ENCODE assay signal across 29 cellular contexts in the genomic region with DNA sequence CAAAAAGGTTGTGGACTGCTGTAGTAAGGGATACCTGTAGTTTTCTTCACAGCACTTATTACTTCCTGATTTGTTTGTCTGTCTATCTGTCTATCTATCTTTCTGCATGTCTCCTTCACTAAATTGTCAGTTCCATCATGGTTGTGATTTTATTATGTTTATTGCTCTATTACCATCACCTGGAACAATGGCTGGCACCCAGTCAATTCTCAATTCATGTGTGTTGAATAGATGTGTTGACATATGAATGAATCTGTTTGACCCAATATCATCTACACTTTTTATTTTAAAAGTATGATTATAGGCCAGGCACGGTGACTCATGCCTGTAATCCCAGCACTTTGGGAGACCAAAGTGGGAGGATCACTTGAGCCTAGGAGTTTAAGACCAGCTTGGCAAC.
"Had no signal": no experiment of that assay in that cellular context is flagged by ENCODE, and none has a peak within 500 bp of the region (broad histone marks: within the 10 kb centered on the region; RNA-seq: fewer than 3 reads in every experiment).

No MANE protein-coding gene starts in this region.

- H3K27ac Mint-ChIP-seq: dendritic cell treated with granulocyte-macrophage colony-stimulating factor and Interleukin-4, amounts not matched to agents 40 ng/mL and 50 ng/mL, for 4 days; effector memory CD8-positive, alpha-beta T cell; naive thymus-derived CD4-positive, alpha-beta T cell; nephron; neural progenitor cell; progenitor cell of endocrine pancreas; stimulated activated naive B cell treated with anti-CD40 and anti-IgM and Interleukin-4, amounts not matched to agents 10 μg/mL and 1 μg/mL and 100 μg/mL, for 72 hours; stimulated activated naive CD8-positive, alpha-beta T cell treated with anti-CD3 and anti-CD28 coated beads, Interleukin-15, Interleukin-2, amounts not matched to agents 100 ng/mL and 50 ng/mL, for 24 hours had no signal

- ATAC-seq: effector memory CD8-positive, alpha-beta T cell; esophagus mucosa; gastrocnemius medialis; heart left ventricle; left lung; naive thymus-derived CD4-positive, alpha-beta T cell; right lobe of liver; stimulated activated naive B cell treated with anti-CD40 and anti-IgM and Interleukin-4, amounts not matched to agents 10 μg/mL and 1 μg/mL and 100 μg/mL, for 72 hours had no signal

- H3K4me2 ChIP-seq: hepatocyte, neural progenitor cell had no signal

- H3K27me3 Mint-ChIP-seq: dendritic cell treated with granulocyte-macrophage colony-stimulating factor and Interleukin-4, amounts not matched to agents 40 ng/mL and 50 ng/mL, for 4 days; effector memory CD8-positive, alpha-beta T cell; naive thymus-derived CD4-positive, alpha-beta T cell; progenitor cell of endocrine pancreas; stimulated activated naive B cell treated with anti-CD40 and anti-IgM and Interleukin-4, amounts not matched to agents 10 μg/mL and 1 μg/mL and 100 μg/mL, for 72 hours; stimulated activated naive CD8-positive, alpha-beta T cell treated with anti-CD3 and anti-CD28 coated beads, Interleukin-15, Interleukin-2, amounts not matched to agents 100 ng/mL and 50 ng/mL, for 24 hours had no signal

- H3K27me3 ChIP-seq: colonic mucosa, gastrocnemius medialis, heart left ventricle, hepatocyte, left lung, neural progenitor cell, right lobe of liver, tibial nerve, upper lobe of left lung had no signal

- FAIRE-seq: endometrium, kidney, small intestine, urothelium cell line had no signal

- H3K36me3 ChIP-seq: colonic mucosa, gastrocnemius medialis, heart left ventricle, left lung, neural progenitor cell, right lobe of liver, thoracic aorta, upper lobe of left lung had no signal

- H3K4me1 Mint-ChIP-seq: naive thymus-derived CD4-positive, alpha-beta T cell; nephron; neural progenitor cell; stimulated activated naive B cell treated with anti-CD40 and anti-IgM and Interleukin-4, amounts not matched to agents 10 μg/mL and 1 μg/mL and 100 μg/mL, for 72 hours had no signal

- H3K4me3 ChIP-seq: colonic mucosa, gastrocnemius medialis, heart left ventricle, hepatocyte, left lung, neural progenitor cell, right lobe of liver, thoracic aorta, tibial nerve, upper lobe of left lung had no signal

- H3K9ac ChIP-seq: neural progenitor cell, parathyroid adenoma had no signal

- H3K4me1 ChIP-seq: colonic mucosa, gastrocnemius medialis, heart left ventricle, left lung, neural progenitor cell, parathyroid adenoma, right lobe of liver, tibial nerve, upper lobe of left lung had no signal

- DNase-seq: colonic mucosa; effector memory CD8-positive, alpha-beta T cell; foreskin fibroblast; gastrocnemius medialis; heart left ventricle; kidney; left lung; mesendoderm; midbrain; naive thymus-derived CD4-positive, alpha-beta T cell; right lobe of liver; small intestine; stimulated activated CD4-positive, alpha-beta T cell treated with anti-CD3 and anti-CD28 coated beads, Interleukin-15, amount 100 ng/mL, for 24 hours; stimulated activated CD4-positive, alpha-beta T cell treated with anti-CD3 and anti-CD28 coated beads, Interleukin-2, amount 100 ng/mL, for 48 hours; stimulated activated naive B cell treated with anti-CD40 and anti-IgM and Interleukin-4, amounts not matched to agents 10 μg/mL and 1 μg/mL and 100 μg/mL, for 72 hours; upper lobe of left lung had no signal

- H3K27ac ChIP-seq: colonic mucosa, epithelial cell of prostate, gastrocnemius medialis, heart left ventricle, hepatocyte, left lung, neural progenitor cell, parathyroid adenoma, right lobe of liver, thoracic aorta, tibial nerve, upper lobe of left lung had no signal

- H3K79me2 ChIP-seq: hepatocyte, parathyroid adenoma had no signal

- H3K4me3 Mint-ChIP-seq: dendritic cell treated with granulocyte-macrophage colony-stimulating factor and Interleukin-4, amounts not matched to agents 40 ng/mL and 50 ng/mL, for 4 days; effector memory CD8-positive, alpha-beta T cell; naive thymus-derived CD4-positive, alpha-beta T cell; nephron; neural progenitor cell; stimulated activated naive B cell treated with anti-CD40 and anti-IgM and Interleukin-4, amounts not matched to agents 10 μg/mL and 1 μg/mL and 100 μg/mL, for 72 hours; stimulated activated naive CD8-positive, alpha-beta T cell treated with anti-CD3 and anti-CD28 coated beads, Interleukin-15, Interleukin-2, amounts not matched to agents 100 ng/mL and 50 ng/mL, for 24 hours had no signal

- H2AFZ ChIP-seq: hepatocyte, neural progenitor cell, parathyroid adenoma had no signal

- H3K9me3 ChIP-seq: colonic mucosa, gastrocnemius medialis, right lobe of liver, thoracic aorta had no signal
